In the genomic region with DNA sequence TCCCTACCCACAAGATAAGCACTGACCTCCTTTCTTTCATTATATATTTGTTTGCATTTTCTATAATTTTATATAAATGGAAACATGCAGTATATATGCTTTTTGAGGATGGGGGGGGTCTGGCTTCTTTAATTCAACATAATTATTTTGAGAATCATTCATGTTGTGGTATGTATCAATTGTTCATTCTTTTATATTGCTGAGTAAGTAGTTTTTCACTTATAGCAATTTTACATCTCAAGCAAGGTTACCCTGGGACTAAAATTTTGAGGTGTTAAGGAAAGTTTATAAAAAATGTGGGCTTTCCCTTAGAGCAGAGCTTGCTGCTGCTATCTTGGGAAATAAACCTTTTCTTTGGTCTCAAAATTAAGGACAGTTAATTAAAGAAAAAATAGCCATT, we compare ENCODE assay signal across 1 cellular context.
TF ChIP-seq lines count a peak whose summit lies in the region.

No MANE protein-coding gene starts in this region.

TF ChIP-seq in GM12878, 131 proteins besides CTCF, POLR2A, EP300 and RAD21 (continued from another document):
- TF ChIP-seq, protein P1, sequence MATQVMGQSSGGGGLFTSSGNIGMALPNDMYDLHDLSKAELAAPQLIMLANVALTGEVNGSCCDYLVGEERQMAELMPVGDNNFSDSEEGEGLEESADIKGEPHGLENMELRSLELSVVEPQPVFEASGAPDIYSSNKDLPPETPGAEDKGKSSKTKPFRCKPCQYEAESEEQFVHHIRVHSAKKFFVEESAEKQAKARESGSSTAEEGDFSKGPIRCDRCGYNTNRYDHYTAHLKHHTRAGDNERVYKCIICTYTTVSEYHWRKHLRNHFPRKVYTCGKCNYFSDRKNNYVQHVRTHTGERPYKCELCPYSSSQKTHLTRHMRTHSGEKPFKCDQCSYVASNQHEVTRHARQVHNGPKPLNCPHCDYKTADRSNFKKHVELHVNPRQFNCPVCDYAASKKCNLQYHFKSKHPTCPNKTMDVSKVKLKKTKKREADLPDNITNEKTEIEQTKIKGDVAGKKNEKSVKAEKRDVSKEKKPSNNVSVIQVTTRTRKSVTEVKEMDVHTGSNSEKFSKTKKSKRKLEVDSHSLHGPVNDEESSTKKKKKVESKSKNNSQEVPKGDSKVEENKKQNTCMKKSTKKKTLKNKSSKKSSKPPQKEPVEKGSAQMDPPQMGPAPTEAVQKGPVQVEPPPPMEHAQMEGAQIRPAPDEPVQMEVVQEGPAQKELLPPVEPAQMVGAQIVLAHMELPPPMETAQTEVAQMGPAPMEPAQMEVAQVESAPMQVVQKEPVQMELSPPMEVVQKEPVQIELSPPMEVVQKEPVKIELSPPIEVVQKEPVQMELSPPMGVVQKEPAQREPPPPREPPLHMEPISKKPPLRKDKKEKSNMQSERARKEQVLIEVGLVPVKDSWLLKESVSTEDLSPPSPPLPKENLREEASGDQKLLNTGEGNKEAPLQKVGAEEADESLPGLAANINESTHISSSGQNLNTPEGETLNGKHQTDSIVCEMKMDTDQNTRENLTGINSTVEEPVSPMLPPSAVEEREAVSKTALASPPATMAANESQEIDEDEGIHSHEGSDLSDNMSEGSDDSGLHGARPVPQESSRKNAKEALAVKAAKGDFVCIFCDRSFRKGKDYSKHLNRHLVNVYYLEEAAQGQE (IDR thresholded peaks at IDR 0.05; ENCODE audit: low read depth, low read length): no peak
- TF ChIP-seq TCF7 (IDR thresholded peaks at IDR 0.05; ENCODE audit: borderline replicate concordance) (no peak), ZNF24 (IDR thresholded peaks at IDR 0.05) (no peak), ZBED1 (IDR thresholded peaks at IDR 0.05; ENCODE audit: borderline replicate concordance) (no peak)
- TF ChIP-seq, protein P2, sequence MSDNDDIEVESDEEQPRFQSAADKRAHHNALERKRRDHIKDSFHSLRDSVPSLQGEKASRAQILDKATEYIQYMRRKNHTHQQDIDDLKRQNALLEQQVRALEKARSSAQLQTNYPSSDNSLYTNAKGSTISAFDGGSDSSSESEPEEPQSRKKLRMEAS (IDR thresholded peaks at IDR 0.05; ENCODE audit: low read depth, low read length): no peak
